Comparison of ENCODE assay signal across 23 cellular contexts in genomic region chr9:98204692-98205091, GRCh38. TPM values are rescaled to one million over a fixed set of nuclear protein-coding genes. Genes with fewer than 3 reads are reported as not detected.
A peak's percentile ranks its signal among the peaks of the same experiment; 100 is the strongest.
DNase-seq lines count a peak whose midpoint lies in the region; ATAC-seq, FAIRE-seq and TF ChIP-seq lines count a peak whose summit lies in the region.
"Had no signal": no experiment of that assay in that cellular context is flagged by ENCODE, and none has a peak within 500 bp of the region (broad histone marks: within the 10 kb centered on the region; RNA-seq: fewer than 3 reads in every experiment).

No MANE protein-coding gene starts in this region.

- H3K36me3 ChIP-seq in RWPE2 (ENCODE audit: low read depth), result peaks cover 73% of the 10 kb centered on the region
- H3K36me3 ChIP-seq in K562 (ENCODE audit: control insufficient read depth, insufficient read depth, low read length), result no peaks in the 10 kb centered on the region; the same call in 2 of the 3 replicates

- in situ Hi-C loops in K562 (cut with MboI), result loop anchor here (5.0 kb wide), 2 partner anchors 58 to 87 kb away; partner anchors contain the start of gene TRIM14

- ATAC-seq in activated naive CD8-positive, alpha-beta T cell treated with anti-CD3 and anti-CD28 coated beads, Interleukin-2, amount 50 U/mL, for 24 hours, result no peak
- ATAC-seq in RWPE2 (ENCODE audit: low read depth) (no peak), K562 (peak; percentile 27; the same call in 2 of the 3 replicates), HG03457 (IDR thresholded peaks at IDR 0.05; ENCODE audit: unreplicated experiment) (no peak)

- CTCF ChIA-PET in K562 (lab: Yijun Ruan, JAX; ENCODE audit: low intra/inter-chr PET ratio), result interaction anchor here (0.6 to 2.5 kb wide), 3 partner anchors 12 to 59 kb away, joined by 4 to 36 read pairs (median 4); partner anchors contain the start of gene CORO2A

- no peak for TF ChIP-seq CTCF in RWPE2 (IDR thresholded peaks at IDR 0.05; ENCODE audit: poor library complexity, severe bottlenecking)
- TF ChIP-seq CTCF in K562 (IDR thresholded peaks at IDR 0.05 in 2 of 3, conservative IDR thresholded peaks at IDR 0.05 in 1 of 3; ENCODE audit: insufficient read depth in 2 of 3, low read depth in 1 of 3, low read length in 3 of 3), result no peak

- peak overlapping the region; percentile 10 for H3K27ac ChIP-seq in RWPE2 (ENCODE audit: poor library complexity, severe bottlenecking)
- H3K27ac ChIP-seq in K562 (ENCODE audit: extremely low read depth, low read depth, low read length), result no peak overlapping the region
- H3K27ac ChIP-seq: 22Rv1; A549; BLaER1 treated with 17β-estradiol and CSF1 and Interleukin-3, amounts not matched to agents 10 nM and 100 nM; C4-2B had no signal

- POLR2A ChIA-PET in K562 (lab: Yijun Ruan, JAX), result interaction anchor here (1.0 kb wide), 2 partner anchors 11 to 58 kb away, joined by 3 read pairs; no protein-coding TSS in a partner anchor

- intact Hi-C loops in K562 (cut with micrococcal nuclease), result loop anchor here (1.0 to 10.0 kb wide), 6 partner anchors 59 to 282 kb away; partner anchors contain the start of genes TRIM14 and TRMO

- no peak overlapping the region for H3K4me2 ChIP-seq in K562 (ENCODE audit: insufficient read depth, low read length)
- H3K4me2 ChIP-seq: A549; BLaER1 treated with 17β-estradiol and CSF1 and Interleukin-3, amounts not matched to agents 10 nM and 100 nM had no signal

- TF ChIP-seq POLR2A in GM12892 (IDR thresholded peaks at IDR 0.05; ENCODE audit: low read depth, low read length), result no peak
- no peak for TF ChIP-seq POLR2A in K562 (conservative IDR thresholded peaks at IDR 0.05)

- H3K36me3 Mint-ChIP-seq in activated naive CD8-positive, alpha-beta T cell treated with anti-CD3 and anti-CD28 coated beads, Interleukin-2, amount 50 U/mL, for 24 hours (ENCODE audit: low read depth), result no peaks in the 10 kb centered on the region
- H3K36me3 Mint-ChIP-seq in activated naive CD8-positive, alpha-beta T cell treated with anti-CD3 and anti-CD28 coated beads for 36 hours, result no peaks in the 10 kb centered on the region

- DNase-seq in activated naive CD8-positive, alpha-beta T cell treated with anti-CD3 and anti-CD28 coated beads, Interleukin-2, amount 50 U/mL, for 24 hours, result no peak
- DNase-seq in activated naive CD8-positive, alpha-beta T cell treated with anti-CD3 and anti-CD28 coated beads for 36 hours, result no peak
- DNase-seq in GM12892 (ENCODE audit: insufficient read length) (no peak), RWPE2 (ENCODE audit: low spot score) (no peak), K562 (ENCODE audit: extremely low read depth in 1 of 4, low spot score in 3 of 4) (no peak), SKM-1 (lab: John Stamatoyannopoulos, UW; ENCODE audit: unreplicated experiment) (no peak), amygdala (lab: John Stamatoyannopoulos, UW) (no peak)
- DNase-seq: AML-193; Caco-2; Calu3; CD4-positive, alpha-beta T cell; CD8-positive, alpha-beta T cell; DMS79 treated with DMSO at 0.1 percent for 48 hours; GF-D8 had no signal

- H3K4me3 Mint-ChIP-seq in activated naive CD8-positive, alpha-beta T cell treated with anti-CD3 and anti-CD28 coated beads, Interleukin-2, amount 50 U/mL, for 24 hours, result no peak overlapping the region
- no peak overlapping the region for H3K4me3 Mint-ChIP-seq in activated naive CD8-positive, alpha-beta T cell treated with anti-CD3 and anti-CD28 coated beads for 36 hours
- H3K4me3 Mint-ChIP-seq: B cell; CD4-positive, alpha-beta T cell; CD8-positive, alpha-beta T cell had no signal

- no peak for TF ChIP-seq EP300 in K562 (IDR thresholded peaks at IDR 0.05; ENCODE audit: low read length)

- H2AFZ ChIP-seq in K562 (ENCODE audit: low read depth, low read length), result no peak overlapping the region

- H3K9ac ChIP-seq in K562 (ENCODE audit: insufficient read depth in 1 of 2, low read depth in 2 of 2, low read length in 2 of 2), result no peak overlapping the region; a peak in 1 of 4 replicates

- no peak for TF ChIP-seq RAD21 in K562 (CRISPR knock-in tag; conservative IDR thresholded peaks at IDR 0.05 in 1 of 2, IDR thresholded peaks at IDR 0.05 in 1 of 2)

- H3K9me3 Mint-ChIP-seq in activated naive CD8-positive, alpha-beta T cell treated with anti-CD3 and anti-CD28 coated beads, Interleukin-2, amount 50 U/mL, for 24 hours, result no peaks in the 10 kb centered on the region
- H3K9me3 Mint-ChIP-seq in activated naive CD8-positive, alpha-beta T cell treated with anti-CD3 and anti-CD28 coated beads for 36 hours, result no peaks in the 10 kb centered on the region
- H3K9me3 Mint-ChIP-seq: CD4-positive, alpha-beta T cell; CD8-positive, alpha-beta T cell had no signal

- H3K4me3 ChIP-seq in RWPE2 (ENCODE audit: severe bottlenecking) (no peak overlapping the region), K562 (no peak overlapping the region)
- H3K4me3 ChIP-seq: A549; BLaER1 treated with 17β-estradiol and CSF1 and Interleukin-3, amounts not matched to agents 10 nM and 100 nM had no signal

- no peaks in the 10 kb centered on the region for H3K9me1 ChIP-seq in K562 (ENCODE audit: control insufficient read depth, insufficient read depth, low read length)

- 39% methylated on average over 4 of the region's 4 CpGs for WGBS in K562 (ENCODE audit: insufficient coverage, low coverage, missing lambda C conversion rate)

- H3K4me1 ChIP-seq in RWPE2 (ENCODE audit: insufficient read depth, poor library complexity, severe bottlenecking) (peaks cover 6% of the 10 kb centered on the region), K562 (replicated peaks in 1 of 2; ENCODE audit: control insufficient read depth in 2 of 2, insufficient read depth in 2 of 2, low read length in 2 of 2) (peaks cover 11 to 28% of the 10 kb centered on the region in 2 experiments; a peak in 4 of 5 replicates)
- H3K4me1 ChIP-seq: Caco-2 had no signal

- BruUV-seq in K562 (replicated peaks; lab: Mats Ljungman, UMichigan), result no TSS peak

- H3K9me3 ChIP-seq in RWPE2 (ENCODE audit: severe bottlenecking) (no peaks in the 10 kb centered on the region), K562 (replicated peaks; ENCODE audit: control insufficient read depth, insufficient read depth, low read depth, low read length) (no peaks in the 10 kb centered on the region)
- H3K9me3 ChIP-seq: A549; BLaER1 treated with 17β-estradiol and CSF1 and Interleukin-3, amounts not matched to agents 10 nM and 100 nM; Caco-2 had no signal

- H3K27me3 ChIP-seq in RWPE2 (ENCODE audit: insufficient read depth, poor library complexity, severe bottlenecking) (no peaks in the 10 kb centered on the region), K562 (ENCODE audit: control insufficient read depth in 2 of 2, insufficient read depth in 2 of 2, low read length in 2 of 2) (no peaks in the 10 kb centered on the region)
- H3K27me3 ChIP-seq: BLaER1 treated with 17β-estradiol and CSF1 and Interleukin-3, amounts not matched to agents 10 nM and 100 nM had no signal

- H3K27me3 Mint-ChIP-seq in activated naive CD8-positive, alpha-beta T cell treated with anti-CD3 and anti-CD28 coated beads, Interleukin-2, amount 50 U/mL, for 24 hours, result no peaks in the 10 kb centered on the region
- no peaks in the 10 kb centered on the region for H3K27me3 Mint-ChIP-seq in activated naive CD8-positive, alpha-beta T cell treated with anti-CD3 and anti-CD28 coated beads for 36 hours
- H3K27me3 Mint-ChIP-seq: B cell; CD4-positive, alpha-beta T cell had no signal

- peak; percentile 30 for FAIRE-seq in GM12892 (lab: Jason Lieb, UNC)
- no peak for FAIRE-seq in K562 (lab: Jason Lieb, UNC)
- FAIRE-seq: A549, D721Med, G401.6, GM19239 had no signal

- no peaks in the 10 kb centered on the region for H4K20me1 ChIP-seq in K562 (replicated peaks; ENCODE audit: control insufficient read depth, insufficient read depth, low read length)

- peak overlapping the region; percentile 4 for H3K27ac Mint-ChIP-seq in activated naive CD8-positive, alpha-beta T cell treated with anti-CD3 and anti-CD28 coated beads, Interleukin-2, amount 50 U/mL, for 24 hours
- H3K27ac Mint-ChIP-seq in activated naive CD8-positive, alpha-beta T cell treated with anti-CD3 and anti-CD28 coated beads for 36 hours, result no peak overlapping the region
- H3K27ac Mint-ChIP-seq: B cell; CD4-positive, alpha-beta T cell; CD8-positive, alpha-beta T cell had no signal

- no peaks in the 10 kb centered on the region for H3K4me1 Mint-ChIP-seq in activated naive CD8-positive, alpha-beta T cell treated with anti-CD3 and anti-CD28 coated beads, Interleukin-2, amount 50 U/mL, for 24 hours
- peaks cover 7% of the 10 kb centered on the region for H3K4me1 Mint-ChIP-seq in activated naive CD8-positive, alpha-beta T cell treated with anti-CD3 and anti-CD28 coated beads for 36 hours

- H3K79me2 ChIP-seq in K562 (ENCODE audit: control insufficient read depth, insufficient read depth, low read length), result no peaks in the 10 kb centered on the region

RNA-seq across cellular contexts. Expression of gene CORO2A, which starts 12.3 kb away (rescaled TPM):
- total RNA-seq in activated naive CD8-positive, alpha-beta T cell treated with anti-CD3 and anti-CD28 coated beads for 36 hours, result 1 to 10 TPM; 8.2 TPM
- 2.2 TPM for polyA plus RNA-seq in GM12892 (2012; ENCODE audit: missing spikeins)
- total RNA-seq in K562 (2011; cell fraction: chromatin; rRNA removed; ENCODE audit: low replicate concordance), result 10.6 and 16.2 TPM in 2 replicates
- 11.2 and 12.9 TPM in 2 replicates for total RNA-seq in K562 (2011; cell fraction: nucleolus; rRNA removed)
- total RNA-seq in K562 (2011; cell fraction: nucleoplasm; rRNA removed), result 11.4 and 11.6 TPM in 2 replicates
- total RNA-seq in K562 (2014; rRNA removed), result 13.4 and 20.8 TPM in 2 replicates
- total RNA-seq in K562 (2014; rRNA removed; fragmentation: Illumina TruSeq; extraction: Trizol), result 17.5 and 20.0 TPM in 2 replicates
- total RNA-seq in K562 (2015; rRNA removed; fragmentation: Illumina TruSeq; extraction: Trizol), result 16.3 and 16.5 TPM in 2 replicates
- total RNA-seq in K562 (2021), result 21.1 and 21.3 TPM in 2 replicates
- 13.2 and 18.7 TPM in 2 replicates for polyA plus RNA-seq in K562 (2011; rRNA removed)
- 15.4 and 25.7 TPM in 2 replicates for polyA plus RNA-seq in K562 (2011; cell fraction: cytosol; rRNA removed)
- polyA plus RNA-seq in K562 (2011; cell fraction: nucleus; rRNA removed), result 8.4 and 15.2 TPM in 2 replicates
- 14.3 and 16.8 TPM in 2 replicates for polyA plus RNA-seq in K562 (2012)
- 23.5 and 26.6 TPM in 2 replicates for polyA plus RNA-seq in K562 (2014; fragmentation: Illumina TruSeq; extraction: Trizol)
- polyA plus RNA-seq in K562 (2014; fragmentation: Nextera tagmentation; extraction: Ambion mirVana), result 10 to 100 TPM in 1 of 2 experiments, 1 to 10 TPM in 1; 9.5 to 12.2 TPM
- polyA plus RNA-seq in K562 (2014; rRNA removed), result 18.0 and 20.3 TPM in 2 replicates
- 13.1 and 21.5 TPM in 2 replicates for polyA minus RNA-seq in K562 (2011; rRNA and poly(A)+ RNA removed)
- 8.4 and 12.5 TPM in 2 replicates for polyA minus RNA-seq in K562 (2011; cell fraction: cytosol; rRNA and poly(A)+ RNA removed)
- polyA minus RNA-seq in K562 (2011; cell fraction: nucleus; rRNA and poly(A)+ RNA removed), result 4.7 and 5.2 TPM in 2 replicates

RNA-seq across cellular contexts. Expression of gene TBC1D2, which starts 50.8 kb away (rescaled TPM):
- total RNA-seq in activated naive CD8-positive, alpha-beta T cell treated with anti-CD3 and anti-CD28 coated beads for 36 hours, result 1 to 10 TPM; 1.8 to 2.2 TPM
- 0.51 TPM for polyA plus RNA-seq in GM12892 (2012; ENCODE audit: missing spikeins)
- total RNA-seq in K562 (2011; cell fraction: chromatin; rRNA removed; ENCODE audit: low replicate concordance), result 7.6 and 15.3 TPM in 2 replicates
- 9.9 and 12.0 TPM in 2 replicates for total RNA-seq in K562 (2011; cell fraction: nucleolus; rRNA removed)
- 6.6 and 7.3 TPM in 2 replicates for total RNA-seq in K562 (2011; cell fraction: nucleoplasm; rRNA removed)
- total RNA-seq in K562 (2014; rRNA removed) (5.3 and 6.1 TPM in 2 replicates), K562 (2014; rRNA removed; fragmentation: Illumina TruSeq; extraction: Trizol) (1.4 and 1.8 TPM in 2 replicates), K562 (2015; rRNA removed; fragmentation: Illumina TruSeq; extraction: Trizol) (3.2 and 3.8 TPM in 2 replicates), K562 (2021) (6.1 and 7.0 TPM in 2 replicates)
- polyA plus RNA-seq in K562 (2011; rRNA removed) (2.5 and 3.5 TPM in 2 replicates), K562 (2014; fragmentation: Illumina TruSeq; extraction: Trizol) (2.2 and 3.9 TPM in 2 replicates), K562 (2014; fragmentation: Nextera tagmentation; extraction: Ambion mirVana) (under 1 TPM; 0.10 to 0.21 TPM), K562 (2014; rRNA removed) (5.2 and 5.4 TPM in 2 replicates)
- 2.7 and 8.4 TPM in 2 replicates for polyA plus RNA-seq in K562 (2011; cell fraction: cytosol; rRNA removed)
- polyA plus RNA-seq in K562 (2011; cell fraction: nucleus; rRNA removed), result 5.7 and 10.1 TPM in 2 replicates
- 4.8 and 7.1 TPM in 2 replicates for polyA plus RNA-seq in K562 (2012)
- 2.8 and 4.0 TPM in 2 replicates for polyA minus RNA-seq in K562 (2011; rRNA and poly(A)+ RNA removed)
- 4.3 and 4.5 TPM in 2 replicates for polyA minus RNA-seq in K562 (2011; cell fraction: cytosol; rRNA and poly(A)+ RNA removed)
- polyA minus RNA-seq in K562 (2011; cell fraction: nucleus; rRNA and poly(A)+ RNA removed), result 4.8 and 5.6 TPM in 2 replicates
